ENCODE assay signal across 15 cellular contexts in genomic region chr11:12868315-12869073, GRCh38.
DNase-seq lines count a peak whose midpoint lies in the region; ATAC-seq and TF ChIP-seq lines count a peak whose summit lies in the region.
"Had no signal": no experiment of that assay in that cellular context is flagged by ENCODE, and none has a peak within 500 bp of the region (broad histone marks: within the 10 kb centered on the region; RNA-seq: fewer than 3 reads in every experiment).

No MANE protein-coding gene starts in this region.

- no peak overlapping the region for H2AFZ ChIP-seq in Karpas-422 (ENCODE audit: low read length)

- in situ Hi-C loops in ACHN (cut with HindIII; ENCODE audit: low pct_ligation_motif_present, low pct_unique_long_range_greater_than_20kb, low sequenced_read_pairs) = no loop called here
- in situ Hi-C loops in brain microvascular endothelial cell (cut with HindIII; ENCODE audit: low pct_ligation_motif_present, low sequenced_read_pairs) = no loop called here

- no peaks in the 10 kb centered on the region for H3K79me2 ChIP-seq in Karpas-422 (ENCODE audit: low read length)

- no peak overlapping the region for H3K27ac ChIP-seq in Karpas-422 (ENCODE audit: low read length)
- H3K27ac ChIP-seq in brain microvascular endothelial cell = peak overlapping the region; percentile 24
- peak overlapping the region; percentile 3 to 75 (median 61) for H3K27ac ChIP-seq in right lobe of liver
- H3K27ac ChIP-seq: ovary, thyroid gland had no signal

- H3K36me3 Mint-ChIP-seq in activated T-cell treated with anti-CD3 and anti-CD28 coated beads, Interleukin-2, amount 50 U/mL, for 72 hours (ENCODE audit: insufficient read depth in 2 of 2) = peaks cover 0 to 1% of the 10 kb centered on the region in 2 donors
- H3K36me3 Mint-ChIP-seq: CD4-positive, CD25-positive, alpha-beta regulatory T cell had no signal

- no peaks in the 10 kb centered on the region for H3K36me3 ChIP-seq in Karpas-422 (ENCODE audit: insufficient read depth, low read length)
- H3K36me3 ChIP-seq in brain microvascular endothelial cell (replicated peaks) = no peaks in the 10 kb centered on the region
- H3K36me3 ChIP-seq in right lobe of liver = no peaks in the 10 kb centered on the region
- H3K36me3 ChIP-seq: ovary, thyroid gland had no signal

- H3K4me1 ChIP-seq in Karpas-422 (ENCODE audit: low read length) = no peaks in the 10 kb centered on the region
- H3K4me1 ChIP-seq in right lobe of liver = peaks cover 0 to 15% (median 3%) of the 10 kb centered on the region in 4 donors

- no peak for TF ChIP-seq POLR2A in right lobe of liver (IDR thresholded peaks at IDR 0.05)

- peak; percentile 65 to 88 (median 80) for ATAC-seq in right lobe of liver
- no peak for ATAC-seq in activated T-cell treated with anti-CD3 and anti-CD28 coated beads, Interleukin-2, amount 50 U/mL, for 72 hours (replicated peaks in 1 of 2)

- intact Hi-C loops in right lobe of liver (cut with DNase I) = no loop called here
- intact Hi-C loops in head of caudate nucleus (cut with DNase I) = no loop called here

- H3K27me3 ChIP-seq in Karpas-422 (ENCODE audit: low read length) = no peaks in the 10 kb centered on the region
- H3K27me3 ChIP-seq in brain microvascular endothelial cell (replicated peaks) = no peaks in the 10 kb centered on the region
- no peaks in the 10 kb centered on the region for H3K27me3 ChIP-seq in right lobe of liver
- H3K27me3 ChIP-seq: ovary, thyroid gland had no signal

- H3K4me3 ChIP-seq in Karpas-422 (ENCODE audit: low read length) (no peak overlapping the region), brain microvascular endothelial cell (ENCODE audit: low read depth, low read length) (no peak overlapping the region), right lobe of liver (no peak overlapping the region)
- H3K4me3 ChIP-seq: ovary, thyroid gland had no signal

- no peak overlapping the region for H3K27ac Mint-ChIP-seq in activated T-cell treated with anti-CD3 and anti-CD28 coated beads, Interleukin-2, amount 50 U/mL, for 72 hours
- H3K27ac Mint-ChIP-seq: activated naive CD4-positive, alpha-beta T cell treated with anti-CD3 and anti-CD28 coated beads for 36 hours; CD4-positive, CD25-positive, alpha-beta regulatory T cell had no signal

- H3K4me3 Mint-ChIP-seq in activated T-cell treated with anti-CD3 and anti-CD28 coated beads, Interleukin-2, amount 50 U/mL, for 72 hours = no peak overlapping the region
- H3K4me3 Mint-ChIP-seq: activated naive CD4-positive, alpha-beta T cell treated with anti-CD3 and anti-CD28 coated beads for 36 hours; CD4-positive, CD25-positive, alpha-beta regulatory T cell had no signal

- H3K9me2 ChIP-seq in Karpas-422 (replicated peaks; ENCODE audit: insufficient read depth, low read length) = no peaks in the 10 kb centered on the region

- H3K4me1 Mint-ChIP-seq in activated T-cell treated with anti-CD3 and anti-CD28 coated beads, Interleukin-2, amount 50 U/mL, for 72 hours (ENCODE audit: low read depth) = peaks cover 4% of the 10 kb centered on the region

- no peaks in the 10 kb centered on the region for H4K20me1 ChIP-seq in Karpas-422 (ENCODE audit: insufficient read depth, low read depth, low read length)

- peaks cover 32% of the 10 kb centered on the region for H3K27me3 Mint-ChIP-seq in activated T-cell treated with anti-CD3 and anti-CD28 coated beads, Interleukin-2, amount 50 U/mL, for 72 hours (ENCODE audit: low read depth)

- H3K9me3 Mint-ChIP-seq in activated T-cell treated with anti-CD3 and anti-CD28 coated beads, Interleukin-2, amount 50 U/mL, for 72 hours = no peaks in the 10 kb centered on the region
- H3K9me3 Mint-ChIP-seq: activated naive CD4-positive, alpha-beta T cell treated with anti-CD3 and anti-CD28 coated beads for 36 hours had no signal

- TF ChIP-seq CTCF in brain microvascular endothelial cell (IDR thresholded peaks at IDR 0.05; ENCODE audit: low read depth, low read length, missing control alignments) = peak; percentile 49
- peak in 3 of 4 donors; percentile 11 to 26 (median 17) for TF ChIP-seq CTCF in right lobe of liver (IDR thresholded peaks at IDR 0.05)

- 47% methylated on average over 3 of the region's 3 CpGs for WGBS in right lobe of liver (ENCODE audit: insufficient coverage, low coverage, low lambda C conversion rate, missing lambda C conversion rate)

- DNase-seq in ACHN (peak; percentile 49), Karpas-422 (peak; percentile 37), brain microvascular endothelial cell (no peak), right lobe of liver (no peak), activated T-cell treated with anti-CD3 and anti-CD28 coated beads for 4 hours (no peak), head of caudate nucleus (no peak)
- DNase-seq in activated T-cell treated with anti-CD3 and anti-CD28 coated beads, Interleukin-2, amount 50 U/mL, for 72 hours = no peak
- DNase-seq in activated CD4-positive, alpha-beta T cell treated with anti-CD3 and anti-CD28 coated beads for 1 hour = no peak
- DNase-seq: activated CD4-positive, CD25-positive, alpha-beta regulatory T cell; activated naive CD4-positive, alpha-beta T cell treated with anti-CD3 and anti-CD28 coated beads for 36 hours; CD4-positive, CD25-positive, alpha-beta regulatory T cell; kidney; ovary; SHP77 treated with DMSO at 0.1 percent for 48 hours; thyroid gland had no signal

- H3K9me3 ChIP-seq in Karpas-422 (ENCODE audit: low read length) (no peaks in the 10 kb centered on the region), right lobe of liver (no peaks in the 10 kb centered on the region)
- H3K9me3 ChIP-seq: ovary, thyroid gland had no signal

- no peak overlapping the region for H3K9ac ChIP-seq in Karpas-422 (ENCODE audit: low read length)

- H3K4me2 ChIP-seq in Karpas-422 (ENCODE audit: low read depth, low read length, poor library complexity, severe bottlenecking) = no peak overlapping the region

Comparison
In these comparisons a context has a peak if more than half of its experiments do, and no peak if none do; other contexts are left out.
1. DNase-seq: peak in ACHN (single experiment) and Karpas-422 (single experiment); none in brain microvascular endothelial cell (single experiment), right lobe of liver (0 of 3), activated T-cell treated with anti-CD3 and anti-CD28 coated beads for 4 hours (single experiment), activated T-cell treated with anti-CD3 and anti-CD28 coated beads, Interleukin-2, amount 50 U/mL, for 72 hours (0 of 2), activated CD4-positive, alpha-beta T cell treated with anti-CD3 and anti-CD28 coated beads for 1 hour (single experiment) and head of caudate nucleus (0 of 42).
2. ATAC-seq: peak in right lobe of liver (4 of 4); none in activated T-cell treated with anti-CD3 and anti-CD28 coated beads, Interleukin-2, amount 50 U/mL, for 72 hours (0 of 2).